ENCODE assay signal across 1 cellular context in the genomic region with DNA sequence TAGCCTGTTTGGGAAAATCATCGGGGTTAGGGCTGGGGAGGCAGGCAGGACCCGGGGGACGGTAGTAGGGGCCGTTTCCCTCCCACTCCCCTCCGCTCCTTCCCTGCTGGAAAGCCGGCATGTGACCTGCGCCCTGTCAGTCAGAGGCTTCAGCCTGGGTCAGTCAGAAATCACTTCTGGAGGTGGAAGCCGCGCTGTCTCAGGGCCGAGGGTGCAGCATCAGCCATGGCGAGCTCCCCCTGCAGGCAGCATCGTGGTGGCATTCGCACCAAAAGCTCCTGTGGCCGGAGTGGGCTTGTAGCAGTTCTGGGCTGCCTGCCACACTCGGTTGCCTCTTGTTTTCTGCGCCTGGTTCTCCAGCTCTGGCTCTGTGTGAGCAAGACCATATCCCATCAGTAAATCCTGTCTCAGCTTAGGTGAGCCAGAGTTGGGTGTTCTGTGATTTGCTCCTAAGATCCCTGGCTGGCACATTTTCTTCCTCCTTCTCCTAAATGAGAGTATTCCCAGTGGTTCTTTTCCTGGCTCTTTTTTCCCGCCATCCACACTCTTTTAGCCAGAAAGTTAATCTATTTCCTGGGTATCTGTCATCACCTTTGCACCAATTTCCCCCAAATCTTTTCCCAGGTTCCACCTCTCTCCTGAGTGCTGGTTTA.
A peak's percentile ranks its signal among the peaks of the same experiment; 100 is the strongest.
TF ChIP-seq lines count a peak whose summit lies in the region.

No MANE protein-coding gene starts in this region.

TF ChIP-seq in GM12878, 131 proteins besides CTCF, POLR2A, EP300 and RAD21 (continued from another document and continues in another):
- TF ChIP-seq PRDM15 (CRISPR knock-in tag; IDR thresholded peaks at IDR 0.05) (no peak), NFIC (IDR thresholded peaks at IDR 0.05; ENCODE audit: low read depth, low read length) (no peak), EZH2 (IDR thresholded peaks at IDR 0.05; ENCODE audit: borderline replicate concordance, control insufficient read depth, low read depth, low read length) (no peak), CBFB (IDR thresholded peaks at IDR 0.05; ENCODE audit: low read depth) (no peak), IKZF1 (conservative IDR thresholded peaks at IDR 0.05) (peak; percentile 41), SMAD5 (IDR thresholded peaks at IDR 0.05; ENCODE audit: low read depth) (no peak), TCF3 (IDR thresholded peaks at IDR 0.05; ENCODE audit: borderline replicate concordance, insufficient read depth, low read depth, low read length) (no peak), SMARCA5 (IDR thresholded peaks at IDR 0.05) (peak; percentile 85; the same call in 1 of the 2 replicates), USF2 (IDR thresholded peaks at IDR 0.05; ENCODE audit: borderline replicate concordance, low read depth, low read length) (no peak), BCLAF1 (IDR thresholded peaks at IDR 0.05) (no peak), RB1 (IDR thresholded peaks at IDR 0.05; ENCODE audit: borderline replicate concordance) (no peak; the same call in 1 of the 2 replicates), ZNF384 (IDR thresholded peaks at IDR 0.05; ENCODE audit: borderline replicate concordance, low read depth, low read length) (no peak), NRF1 (conservative IDR thresholded peaks at IDR 0.05; ENCODE audit: low read depth, low read length) (no peak), SMC3 (IDR thresholded peaks at IDR 0.05; ENCODE audit: borderline replicate concordance, low read length) (peak; percentile 82; the same call in 1 of the 2 replicates), MLLT1 (IDR thresholded peaks at IDR 0.05) (no peak; the same call in 1 of the 2 replicates), RCOR1 (conservative IDR thresholded peaks at IDR 0.05; ENCODE audit: low read depth, low read length) (0 out of 2 replicates have a peak, but pooled peaks have one; percentile 56), RAD51 (IDR thresholded peaks at IDR 0.05) (0 out of 2 replicates have a peak, but pooled peaks have one; percentile 20), IKZF2 (IDR thresholded peaks at IDR 0.05) (peak in 1 of 2 experiments; percentile 36; a peak in 2 of 4 replicates), CUX1 (IDR thresholded peaks at IDR 0.05; ENCODE audit: insufficient replicate concordance, low read depth, low read length) (no peak), BHLHE40 (IDR thresholded peaks at IDR 0.05; ENCODE audit: borderline replicate concordance in 1 of 2, low read depth in 2 of 2, low read length in 1 of 2) (peak; percentile 18 to 68; a peak in 2 of 4 replicates), EGR1 (IDR thresholded peaks at IDR 0.05; ENCODE audit: borderline replicate concordance in 1 of 2, low read depth in 2 of 2, low read length in 2 of 2) (0 out of 3 replicates have a peak, but pooled peaks of 1 of the 2 experiments have one; percentile 5), ZSCAN29 (IDR thresholded peaks at IDR 0.05) (no peak), FOXK2 (IDR thresholded peaks at IDR 0.05) (0 out of 2 replicates have a peak, but pooled peaks have one; percentile 14), TARDBP (IDR thresholded peaks at IDR 0.05; ENCODE audit: borderline replicate concordance) (no peak), RELA (IDR thresholded peaks at IDR 0.05; ENCODE audit: borderline replicate concordance, partially characterized antibody) (no peak), SUPT20H (IDR thresholded peaks at IDR 0.05; ENCODE audit: borderline replicate concordance, control insufficient read depth, low read depth, low read length) (no peak)
- TF ChIP-seq, protein P1, sequence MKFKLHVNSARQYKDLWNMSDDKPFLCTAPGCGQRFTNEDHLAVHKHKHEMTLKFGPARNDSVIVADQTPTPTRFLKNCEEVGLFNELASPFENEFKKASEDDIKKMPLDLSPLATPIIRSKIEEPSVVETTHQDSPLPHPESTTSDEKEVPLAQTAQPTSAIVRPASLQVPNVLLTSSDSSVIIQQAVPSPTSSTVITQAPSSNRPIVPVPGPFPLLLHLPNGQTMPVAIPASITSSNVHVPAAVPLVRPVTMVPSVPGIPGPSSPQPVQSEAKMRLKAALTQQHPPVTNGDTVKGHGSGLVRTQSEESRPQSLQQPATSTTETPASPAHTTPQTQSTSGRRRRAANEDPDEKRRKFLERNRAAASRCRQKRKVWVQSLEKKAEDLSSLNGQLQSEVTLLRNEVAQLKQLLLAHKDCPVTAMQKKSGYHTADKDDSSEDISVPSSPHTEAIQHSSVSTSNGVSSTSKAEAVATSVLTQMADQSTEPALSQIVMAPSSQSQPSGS (IDR thresholded peaks at IDR 0.05; ENCODE audit: low read length), result no peak
- TF ChIP-seq, protein P2, sequence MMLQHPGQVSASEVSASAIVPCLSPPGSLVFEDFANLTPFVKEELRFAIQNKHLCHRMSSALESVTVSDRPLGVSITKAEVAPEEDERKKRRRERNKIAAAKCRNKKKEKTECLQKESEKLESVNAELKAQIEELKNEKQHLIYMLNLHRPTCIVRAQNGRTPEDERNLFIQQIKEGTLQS (IDR thresholded peaks at IDR 0.05; ENCODE audit: borderline replicate concordance, extremely low read depth, low read depth, low read length), result no peak
- TF ChIP-seq, protein P3, sequence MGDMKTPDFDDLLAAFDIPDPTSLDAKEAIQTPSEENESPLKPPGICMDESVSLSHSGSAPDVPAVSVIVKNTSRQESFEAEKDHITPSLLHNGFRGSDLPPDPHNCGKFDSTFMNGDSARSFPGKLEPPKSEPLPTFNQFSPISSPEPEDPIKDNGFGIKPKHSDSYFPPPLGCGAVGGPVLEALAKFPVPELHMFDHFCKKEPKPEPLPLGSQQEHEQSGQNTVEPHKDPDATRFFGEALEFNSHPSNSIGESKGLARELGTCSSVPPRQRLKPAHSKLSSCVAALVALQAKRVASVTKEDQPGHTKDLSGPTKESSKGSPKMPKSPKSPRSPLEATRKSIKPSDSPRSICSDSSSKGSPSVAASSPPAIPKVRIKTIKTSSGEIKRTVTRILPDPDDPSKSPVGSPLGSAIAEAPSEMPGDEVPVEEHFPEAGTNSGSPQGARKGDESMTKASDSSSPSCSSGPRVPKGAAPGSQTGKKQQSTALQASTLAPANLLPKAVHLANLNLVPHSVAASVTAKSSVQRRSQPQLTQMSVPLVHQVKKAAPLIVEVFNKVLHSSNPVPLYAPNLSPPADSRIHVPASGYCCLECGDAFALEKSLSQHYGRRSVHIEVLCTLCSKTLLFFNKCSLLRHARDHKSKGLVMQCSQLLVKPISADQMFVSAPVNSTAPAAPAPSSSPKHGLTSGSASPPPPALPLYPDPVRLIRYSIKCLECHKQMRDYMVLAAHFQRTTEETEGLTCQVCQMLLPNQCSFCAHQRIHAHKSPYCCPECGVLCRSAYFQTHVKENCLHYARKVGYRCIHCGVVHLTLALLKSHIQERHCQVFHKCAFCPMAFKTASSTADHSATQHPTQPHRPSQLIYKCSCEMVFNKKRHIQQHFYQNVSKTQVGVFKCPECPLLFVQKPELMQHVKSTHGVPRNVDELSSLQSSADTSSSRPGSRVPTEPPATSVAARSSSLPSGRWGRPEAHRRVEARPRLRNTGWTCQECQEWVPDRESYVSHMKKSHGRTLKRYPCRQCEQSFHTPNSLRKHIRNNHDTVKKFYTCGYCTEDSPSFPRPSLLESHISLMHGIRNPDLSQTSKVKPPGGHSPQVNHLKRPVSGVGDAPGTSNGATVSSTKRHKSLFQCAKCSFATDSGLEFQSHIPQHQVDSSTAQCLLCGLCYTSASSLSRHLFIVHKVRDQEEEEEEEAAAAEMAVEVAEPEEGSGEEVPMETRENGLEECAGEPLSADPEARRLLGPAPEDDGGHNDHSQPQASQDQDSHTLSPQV (IDR thresholded peaks at IDR 0.05), result 0 out of 2 replicates have a peak, but pooled peaks have one; percentile 28
